Comparison of ENCODE assay signal across 21 cellular contexts in the genomic region with DNA sequence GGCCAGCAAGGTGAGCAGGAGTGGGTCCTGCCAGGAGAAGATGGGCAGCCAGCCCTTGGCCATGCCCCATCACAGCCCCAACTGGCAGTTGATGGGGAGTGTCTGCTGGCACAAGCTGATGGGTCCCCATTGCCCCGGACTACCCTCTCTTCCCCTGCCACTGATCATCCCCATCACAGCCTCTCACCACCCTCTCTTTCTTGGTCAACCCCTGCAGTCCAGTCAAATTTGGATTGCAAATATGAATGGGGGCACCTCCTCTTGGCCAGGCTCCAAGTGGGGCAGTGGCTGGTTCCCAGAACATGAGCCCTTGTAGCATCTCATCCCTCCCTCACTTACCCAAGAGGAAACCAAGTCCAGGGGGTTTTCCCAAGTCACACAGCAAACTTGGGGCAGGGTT. TPM values are rescaled to one million over a fixed set of nuclear protein-coding genes. Genes with fewer than 3 reads are reported as not detected.
DNase-seq lines count a peak whose midpoint lies in the region; ATAC-seq, FAIRE-seq and TF ChIP-seq lines count a peak whose summit lies in the region.
"Had no signal": no experiment of that assay in that cellular context is flagged by ENCODE, and none has a peak within 500 bp of the region (broad histone marks: within the 10 kb centered on the region; RNA-seq: fewer than 3 reads in every experiment).

No MANE protein-coding gene starts in this region.

- TF ChIP-seq RAD21 in K562 (CRISPR knock-in tag; conservative IDR thresholded peaks at IDR 0.05 in 1 of 2, IDR thresholded peaks at IDR 0.05 in 1 of 2): no peak

- no peaks in the 10 kb centered on the region for H3K79me2 ChIP-seq in K562 (ENCODE audit: control insufficient read depth, insufficient read depth, low read length)

- no peak for FAIRE-seq in K562 (lab: Jason Lieb, UNC)
- FAIRE-seq: GM12891, GM18507, H54 had no signal

- H3K4me1 ChIP-seq in K562 (replicated peaks in 1 of 2; ENCODE audit: control insufficient read depth in 2 of 2, insufficient read depth in 2 of 2, low read length in 2 of 2) (peaks cover 0 to 9% of the 10 kb centered on the region in 2 experiments; a peak in 2 of 5 replicates), neuronal stem cell (ENCODE audit: control insufficient read depth in 2 of 2, insufficient read depth in 1 of 2, low read depth in 1 of 2, low read length in 2 of 2) (peaks cover 6 to 40% of the 10 kb centered on the region in 2 donors)
- H3K4me1 ChIP-seq: Caco-2, HAP-1 had no signal

- peak overlapping the region; percentile 89 for H2AK5ac ChIP-seq in neuronal stem cell (ENCODE audit: low read depth, low read length)

- peak; percentile 39 for DNase-seq in NCI-H526 treated with DMSO at 0.1 percent for 48 hours (lab: John Stamatoyannopoulos, UW)
- DNase-seq in K562 (ENCODE audit: extremely low read depth in 1 of 4, low spot score in 3 of 4): no peak
- no peak for DNase-seq in neuronal stem cell (ENCODE audit: low spot score)
- DNase-seq in stimulated activated CD8-positive, alpha-beta memory T cell treated with anti-CD3 and anti-CD28 coated beads, Interleukin-4, amount 100 ng/mL, for 48 hours: no peak
- no peak for DNase-seq in cardiac septum (ENCODE audit: low spot score)
- no peak for DNase-seq in GM03348 (ENCODE audit: low spot score)
- DNase-seq: Caco-2; CD4-positive, CD25-positive, alpha-beta regulatory T cell; CD8-positive, alpha-beta T cell; DMS153; DMS79; EL; GDM1; HFFc6 had no signal

- TF ChIP-seq CTCF in K562 (IDR thresholded peaks at IDR 0.05 in 2 of 3, conservative IDR thresholded peaks at IDR 0.05 in 1 of 3; ENCODE audit: insufficient read depth in 2 of 3, low read depth in 1 of 3, low read length in 3 of 3): no peak

- H3K36me3 ChIP-seq in K562 (ENCODE audit: control insufficient read depth, insufficient read depth, low read length): no peaks in the 10 kb centered on the region
- H3K36me3 ChIP-seq in neuronal stem cell (replicated peaks in 1 of 2; ENCODE audit: control insufficient read depth in 2 of 2, insufficient read depth in 2 of 2, low read length in 2 of 2): no peaks in the 10 kb centered on the region
- H3K36me3 ChIP-seq: HAP-1 had no signal

- ATAC-seq in K562 (no peak), GM21619 (IDR thresholded peaks at IDR 0.05; ENCODE audit: unreplicated experiment) (no peak)
- ATAC-seq: CD8-positive, alpha-beta T cell; GM23338 had no signal

- H4K8ac ChIP-seq in neuronal stem cell (ENCODE audit: low read depth, low read length): no peak overlapping the region

- H3K18ac ChIP-seq in neuronal stem cell (ENCODE audit: low read length): peak overlapping the region; percentile 86

- in situ Hi-C loops in K562 (cut with MboI): no loop called here

- H4K91ac ChIP-seq in neuronal stem cell (ENCODE audit: low read depth, low read length, poor library complexity): no peak overlapping the region

- H3K27ac ChIP-seq in K562 (ENCODE audit: extremely low read depth, low read depth, low read length) (no peak overlapping the region), neuronal stem cell (replicated peaks; ENCODE audit: low read length) (no peak overlapping the region)

- H3K4ac ChIP-seq in neuronal stem cell (ENCODE audit: low read length): no peak overlapping the region

- POLR2A ChIA-PET in K562 (lab: Yijun Ruan, JAX): interaction anchor here (1.0 kb wide), 1 partner anchor 425 kb away, joined by 3 read pairs; no protein-coding TSS in a partner anchor

- H3K4me2 ChIP-seq in K562 (ENCODE audit: insufficient read depth, low read length) (no peak overlapping the region), neuronal stem cell (ENCODE audit: insufficient read depth, low read length, poor library complexity, severe bottlenecking) (no peak overlapping the region)
- H3K4me2 ChIP-seq: GM23338 had no signal

- no peak overlapping the region for H2AFZ ChIP-seq in K562 (ENCODE audit: low read depth, low read length)
- H2AFZ ChIP-seq in neuronal stem cell (ENCODE audit: low read length): no peak overlapping the region
- H2AFZ ChIP-seq: GM23338 had no signal

- H2BK120ac ChIP-seq in neuronal stem cell (ENCODE audit: low read depth, low read length): no peak overlapping the region

- H3K79me1 ChIP-seq in neuronal stem cell (ENCODE audit: low read depth, low read length): no peaks in the 10 kb centered on the region

- no TSS peak for BruUV-seq in K562 (replicated peaks; lab: Mats Ljungman, UMichigan)

- no peak for TF ChIP-seq POLR2A in K562 (conservative IDR thresholded peaks at IDR 0.05)

- H3K9me3 ChIP-seq in K562 (replicated peaks; ENCODE audit: control insufficient read depth, insufficient read depth, low read depth, low read length): no peaks in the 10 kb centered on the region
- no peaks in the 10 kb centered on the region for H3K9me3 ChIP-seq in neuronal stem cell (replicated peaks in 1 of 2; ENCODE audit: control insufficient read depth in 2 of 2, insufficient read depth in 1 of 2, low read depth in 1 of 2, low read length in 2 of 2)
- H3K9me3 ChIP-seq: Caco-2, HAP-1 had no signal

- 0% methylated on average over 1 of the region's 1 CpG for WGBS in K562 (ENCODE audit: insufficient coverage, low coverage, missing lambda C conversion rate)
- WGBS in neuronal stem cell (ENCODE audit: extremely low coverage in 2 of 2, insufficient read length in 2 of 2, insufficient replicate concordance in 1 of 2), 2 donors: no CpG with 5 or more reads among the region's 1 CpG

- peak overlapping the region; percentile 43 for H2BK5ac ChIP-seq in neuronal stem cell (ENCODE audit: low read length)

- TF ChIP-seq EP300 in K562 (IDR thresholded peaks at IDR 0.05; ENCODE audit: low read length): no peak

- peaks cover 21% of the 10 kb centered on the region; the same call in 1 of the 2 replicates for H4K20me1 ChIP-seq in K562 (replicated peaks; ENCODE audit: control insufficient read depth, insufficient read depth, low read length)

- H2BK12ac ChIP-seq in neuronal stem cell (ENCODE audit: low read length): peak overlapping the region; percentile 34

- H3K27me3 ChIP-seq in K562 (ENCODE audit: control insufficient read depth in 2 of 2, insufficient read depth in 2 of 2, low read length in 2 of 2): peaks cover 11 to 74% of the 10 kb centered on the region in 2 experiments; a peak in 4 of 5 replicates
- peaks cover 0 to 14% (median 0%) of the 10 kb centered on the region in 3 experiments for H3K27me3 ChIP-seq in neuronal stem cell (ENCODE audit: control insufficient read depth in 3 of 3, insufficient read depth in 3 of 3, low read depth in 1 of 3, low read length in 3 of 3)

- peak overlapping the region; percentile 23 for H3K23ac ChIP-seq in neuronal stem cell (ENCODE audit: low read depth, low read length, poor library complexity)

- no peaks in the 10 kb centered on the region for H3K9me1 ChIP-seq in K562 (ENCODE audit: control insufficient read depth, insufficient read depth, low read length)

- H3K4me3 ChIP-seq in K562 (no peak overlapping the region), neuronal stem cell (ENCODE audit: low read length in 2 of 2) (no peak overlapping the region)
- H3K4me3 ChIP-seq: GM23338, HAP-1 had no signal

- no peak overlapping the region for H3K14ac ChIP-seq in neuronal stem cell (ENCODE audit: low read length)

- H3K9ac ChIP-seq in K562 (ENCODE audit: insufficient read depth in 1 of 2, low read depth in 2 of 2, low read length in 2 of 2) (no peak overlapping the region), neuronal stem cell (ENCODE audit: low read depth, low read length, poor library complexity) (no peak overlapping the region)

- peak overlapping the region; percentile 40 for H2BK15ac ChIP-seq in neuronal stem cell (ENCODE audit: low read length)

- intact Hi-C loops in K562 (cut with micrococcal nuclease): no loop called here
- intact Hi-C loops in cardiac septum (cut with DNase I): no loop called here

- CTCF ChIA-PET in K562 (lab: Yijun Ruan, JAX; ENCODE audit: low intra/inter-chr PET ratio): no interaction called here

RNA-seq across cellular contexts. Expression of a gene that starts 17.4 kb away (rescaled TPM):
- total RNA-seq in K562 (2011; cell fraction: chromatin; rRNA removed; ENCODE audit: low replicate concordance): not detected in 2 replicates
- not detected in 2 replicates for total RNA-seq in K562 (2011; cell fraction: nucleolus; rRNA removed)
- total RNA-seq in K562 (2011; cell fraction: nucleoplasm; rRNA removed): not detected in 2 replicates
- total RNA-seq in K562 (2014; rRNA removed): not detected in 2 replicates
- not detected in 2 replicates for total RNA-seq in K562 (2014; rRNA removed; fragmentation: Illumina TruSeq; extraction: Trizol)
- not detected in 2 replicates for total RNA-seq in K562 (2015; rRNA removed; fragmentation: Illumina TruSeq; extraction: Trizol)
- not detected in 2 replicates for total RNA-seq in K562 (2021)
- polyA plus RNA-seq in K562 (2011; rRNA removed): not detected in 2 replicates
- not detected in 2 replicates for polyA plus RNA-seq in K562 (2011; cell fraction: cytosol; rRNA removed)
- polyA plus RNA-seq in K562 (2011; cell fraction: nucleus; rRNA removed): not detected in 2 replicates
- polyA plus RNA-seq in K562 (2012): not detected in 2 replicates
- not detected in 2 replicates for polyA plus RNA-seq in K562 (2014; fragmentation: Illumina TruSeq; extraction: Trizol)
- not detected for polyA plus RNA-seq in K562 (2014; fragmentation: Nextera tagmentation; extraction: Ambion mirVana)
- polyA plus RNA-seq in K562 (2014; rRNA removed): not detected in 2 replicates
- not detected in 2 replicates for polyA minus RNA-seq in K562 (2011; rRNA and poly(A)+ RNA removed)
- polyA minus RNA-seq in K562 (2011; cell fraction: cytosol; rRNA and poly(A)+ RNA removed): not detected in 2 replicates
- polyA minus RNA-seq in K562 (2011; cell fraction: nucleus; rRNA and poly(A)+ RNA removed): not detected in 2 replicates
- polyA plus RNA-seq in neuronal stem cell (2013, experiment 1 of 2): 0.04 TPM
- 0.04 TPM for polyA plus RNA-seq in neuronal stem cell (2013, experiment 2 of 2)
- total RNA-seq in cardiac septum: not detected
- total RNA-seq: Caco-2, HFFc6 had no signal
- polyA plus RNA-seq: BJ had no signal

RNA-seq across cellular contexts. Expression of a gene that starts 37.2 kb away (rescaled TPM):
- 126 and 135 TPM in 2 replicates for total RNA-seq in K562 (2011; cell fraction: chromatin; rRNA removed; ENCODE audit: low replicate concordance)
- total RNA-seq in K562 (2011; cell fraction: nucleolus; rRNA removed): 70.4 and 78.8 TPM in 2 replicates
- total RNA-seq in K562 (2011; cell fraction: nucleoplasm; rRNA removed): 90.9 and 130 TPM in 2 replicates
- total RNA-seq in K562 (2014; rRNA removed) (17.7 and 18.7 TPM in 2 replicates), K562 (2014; rRNA removed; fragmentation: Illumina TruSeq; extraction: Trizol) (8.2 and 8.3 TPM in 2 replicates), K562 (2015; rRNA removed; fragmentation: Illumina TruSeq; extraction: Trizol) (10.4 and 12.0 TPM in 2 replicates), K562 (2021) (24.0 and 31.3 TPM in 2 replicates), cardiac septum (20.4 TPM)
- polyA plus RNA-seq in K562 (2011; rRNA removed) (13.5 and 27.0 TPM in 2 replicates), K562 (2014; fragmentation: Illumina TruSeq; extraction: Trizol) (19.9 and 21.4 TPM in 2 replicates), K562 (2014; fragmentation: Nextera tagmentation; extraction: Ambion mirVana) (1 to 10 TPM in 1 of 2 experiments, under 1 TPM in 1; 0.82 to 1.1 TPM), K562 (2014; rRNA removed) (21.5 and 21.8 TPM in 2 replicates)
- 17.1 and 19.2 TPM in 2 replicates for polyA plus RNA-seq in K562 (2011; cell fraction: cytosol; rRNA removed)
- polyA plus RNA-seq in K562 (2011; cell fraction: nucleus; rRNA removed): 115 and 157 TPM in 2 replicates
- polyA plus RNA-seq in K562 (2012): 27.6 and 28.9 TPM in 2 replicates
- 18.1 and 18.7 TPM in 2 replicates for polyA minus RNA-seq in K562 (2011; rRNA and poly(A)+ RNA removed)
- 12.2 and 15.7 TPM in 2 replicates for polyA minus RNA-seq in K562 (2011; cell fraction: cytosol; rRNA and poly(A)+ RNA removed)
- polyA minus RNA-seq in K562 (2011; cell fraction: nucleus; rRNA and poly(A)+ RNA removed): 23.6 and 27.0 TPM in 2 replicates
- polyA plus RNA-seq in neuronal stem cell (2013, experiment 1 of 2): 24.9 TPM
- 24.3 TPM for polyA plus RNA-seq in neuronal stem cell (2013, experiment 2 of 2)

RNA-seq across cellular contexts. Expression of a gene that starts 54.5 kb away (rescaled TPM):
- total RNA-seq in K562 (2011; cell fraction: chromatin; rRNA removed; ENCODE audit: low replicate concordance): 7.2 and 10.4 TPM in 2 replicates
- total RNA-seq in K562 (2011; cell fraction: nucleolus; rRNA removed): 6.4 and 7.5 TPM in 2 replicates
- total RNA-seq in K562 (2011; cell fraction: nucleoplasm; rRNA removed): 6.7 and 6.8 TPM in 2 replicates
- total RNA-seq in K562 (2014; rRNA removed): 0.24 and 2.2 TPM in 2 replicates
- 0.35 and 0.62 TPM in 2 replicates for total RNA-seq in K562 (2014; rRNA removed; fragmentation: Illumina TruSeq; extraction: Trizol)
- 0.38 and 0.72 TPM in 2 replicates for total RNA-seq in K562 (2015; rRNA removed; fragmentation: Illumina TruSeq; extraction: Trizol)
- 0.58 and 0.60 TPM in 2 replicates for total RNA-seq in K562 (2021)
- polyA plus RNA-seq in K562 (2011; rRNA removed): 0.14 and 0.39 TPM in 2 replicates
- 0.27 and 0.52 TPM in 2 replicates for polyA plus RNA-seq in K562 (2011; cell fraction: cytosol; rRNA removed)
- 0.58 and 1.5 TPM in 2 replicates for polyA plus RNA-seq in K562 (2011; cell fraction: nucleus; rRNA removed)
- polyA plus RNA-seq in K562 (2012): 0.35 and 0.65 TPM in 2 replicates
- 0.22 and 0.43 TPM in 2 replicates for polyA plus RNA-seq in K562 (2014; fragmentation: Illumina TruSeq; extraction: Trizol)
- not detected for polyA plus RNA-seq in K562 (2014; fragmentation: Nextera tagmentation; extraction: Ambion mirVana)
- polyA plus RNA-seq in K562 (2014; rRNA removed): 0.15 and 0.23 TPM in 2 replicates
- polyA minus RNA-seq in K562 (2011; rRNA and poly(A)+ RNA removed): 3.4 and 4.3 TPM in 2 replicates
- 1.1 TPM in 1 of 2 replicates, not detected in the other for polyA minus RNA-seq in K562 (2011; cell fraction: cytosol; rRNA and poly(A)+ RNA removed)
- polyA minus RNA-seq in K562 (2011; cell fraction: nucleus; rRNA and poly(A)+ RNA removed): 7.7 and 7.9 TPM in 2 replicates
- polyA plus RNA-seq in neuronal stem cell (2013, experiment 1 of 2): 2.7 TPM
- polyA plus RNA-seq in neuronal stem cell (2013, experiment 2 of 2): 2.9 TPM
- 0.57 TPM for total RNA-seq in cardiac septum
